1 cellular context compared by ENCODE assay signal in genomic region chr10:14253711-14254110, GRCh38.
TF ChIP-seq lines count a peak whose summit lies in the region.

No MANE protein-coding gene starts in this region.

TF ChIP-seq in GM23338, 12 proteins besides CTCF, POLR2A, EP300 and RAD21 (continued from another document):
- TF ChIP-seq ZNF462 (CRISPR knock-in tag; IDR thresholded peaks at IDR 0.05) (no peak), ETS1 (IDR thresholded peaks at IDR 0.05) (no peak), EZH2 (IDR thresholded peaks at IDR 0.05; ENCODE audit: low read depth, unreplicated experiment) (no peak), POLR2AphosphoS5 (IDR thresholded peaks at IDR 0.05; ENCODE audit: low read depth) (no peak)
